12 cellular contexts compared by ENCODE assay signal in the genomic region with DNA sequence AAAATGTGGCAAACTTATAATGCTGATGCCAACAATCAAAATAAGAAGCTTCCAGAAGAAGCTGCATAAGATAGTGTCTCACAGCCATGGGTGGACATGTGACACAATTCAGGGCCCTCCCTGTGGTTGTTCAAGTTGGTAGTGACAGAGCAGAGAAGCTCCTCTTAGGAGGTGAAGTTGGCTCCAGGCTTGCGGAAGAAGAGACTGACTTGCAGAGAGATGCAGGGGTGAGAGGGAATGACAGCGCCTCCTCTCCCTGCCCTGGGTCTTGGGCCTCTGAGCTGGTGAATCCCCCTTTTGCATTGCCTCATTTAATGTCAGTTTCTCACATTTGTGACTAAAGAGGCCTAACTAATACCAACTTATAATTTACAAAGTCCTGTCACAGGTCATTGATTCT. TPM values are rescaled to one million over a fixed set of nuclear protein-coding genes. Genes with fewer than 3 reads are reported as not detected.
DNase-seq lines count a peak whose midpoint lies in the region; ATAC-seq and TF ChIP-seq lines count a peak whose summit lies in the region.
"Had no signal": no experiment of that assay in that cellular context is flagged by ENCODE, and none has a peak within 500 bp of the region (broad histone marks: within the 10 kb centered on the region; RNA-seq: fewer than 3 reads in every experiment).

No MANE protein-coding gene starts in this region.

- H3K4me1 ChIP-seq in right lobe of liver (peaks cover 0 to 44% (median 17%) of the 10 kb centered on the region in 4 donors), stomach smooth muscle (ENCODE audit: control insufficient read depth, insufficient read depth, low read length) (peaks cover 42% of the 10 kb centered on the region)

- H3K9me3 Mint-ChIP-seq in activated CD4-positive, alpha-beta T cell treated with anti-CD3 and anti-CD28 coated beads, Interleukin-2, amount 10 ng/mL, durations not matched to agents 24 days and 14 days, result no peaks in the 10 kb centered on the region
- H3K9me3 Mint-ChIP-seq in activated B cell treated with CpG ODN at 0.5 μM for 24 hours, result no peaks in the 10 kb centered on the region

- no peaks in the 10 kb centered on the region for H3K27me3 ChIP-seq in right lobe of liver
- H3K27me3 ChIP-seq in stomach smooth muscle (ENCODE audit: control insufficient read depth in 1 of 2, insufficient read depth in 2 of 2, low read length in 2 of 2), result no peaks in the 10 kb centered on the region

- POLR2A ChIA-PET in activated B cell treated with CpG ODN at 0.5 μM for 24 hours (lab: Charles Lee), result interaction anchor here (0.6 to 1.5 kb wide), 5 partner anchors 12 to 439 kb away, joined by 3 to 10 read pairs (median 4); a partner anchor contains a TSS

- TF ChIP-seq CTCF in activated B cell treated with CpG ODN at 0.5 μM for 24 hours (IDR thresholded peaks at IDR 0.05) (no peak), right lobe of liver (IDR thresholded peaks at IDR 0.05) (no peak)

- intact Hi-C loops in activated CD4-positive, alpha-beta T cell treated with anti-CD3 and anti-CD28 coated beads, Interleukin-2, amount 10 ng/mL, durations not matched to agents 24 days and 14 days (cut with micrococcal nuclease), result loop anchor here (5.0 kb wide), 2 partner anchors 72 to 182 kb away; a partner anchor contains a TSS
- intact Hi-C loops in activated B cell treated with CpG ODN at 0.5 μM for 24 hours (cut with micrococcal nuclease), result no loop called here
- intact Hi-C loops in right lobe of liver (cut with DNase I), result no loop called here

- H3K36me3 ChIP-seq in right lobe of liver (no peaks in the 10 kb centered on the region), stomach smooth muscle (ENCODE audit: control insufficient read depth in 2 of 2, insufficient read depth in 2 of 2, low read length in 2 of 2) (no peaks in the 10 kb centered on the region)

- H3K4me1 Mint-ChIP-seq in activated CD4-positive, alpha-beta T cell treated with anti-CD3 and anti-CD28 coated beads, Interleukin-2, amount 10 ng/mL, durations not matched to agents 24 days and 14 days, result peaks cover 27% of the 10 kb centered on the region
- peaks cover 50% of the 10 kb centered on the region for H3K4me1 Mint-ChIP-seq in activated B cell treated with CpG ODN at 0.5 μM for 24 hours

- H3K27ac ChIP-seq in right lobe of liver (peak overlapping the region in 2 of 3 donors; percentile 50 to 54), stomach smooth muscle (ENCODE audit: low read length) (peak overlapping the region; percentile 49)

- TF ChIP-seq POLR2A in right lobe of liver (IDR thresholded peaks at IDR 0.05), result peak; percentile 22

- H3K9ac ChIP-seq in stomach smooth muscle (ENCODE audit: low read length in 2 of 2), result peak overlapping the region in 1 of 2 donors; percentile 43

- no peaks in the 10 kb centered on the region for H3K36me3 Mint-ChIP-seq in activated CD4-positive, alpha-beta T cell treated with anti-CD3 and anti-CD28 coated beads, Interleukin-2, amount 10 ng/mL, durations not matched to agents 24 days and 14 days (ENCODE audit: low read depth)
- H3K36me3 Mint-ChIP-seq in activated B cell treated with CpG ODN at 0.5 μM for 24 hours (ENCODE audit: low read depth), result no peaks in the 10 kb centered on the region

- H3K4me3 Mint-ChIP-seq in activated CD4-positive, alpha-beta T cell treated with anti-CD3 and anti-CD28 coated beads, Interleukin-2, amount 10 ng/mL, durations not matched to agents 24 days and 14 days, result no peak overlapping the region
- no peak overlapping the region for H3K4me3 Mint-ChIP-seq in activated B cell treated with CpG ODN at 0.5 μM for 24 hours

- peak overlapping the region; percentile 3 for H3K27ac Mint-ChIP-seq in activated CD4-positive, alpha-beta T cell treated with anti-CD3 and anti-CD28 coated beads, Interleukin-2, amount 10 ng/mL, durations not matched to agents 24 days and 14 days
- H3K27ac Mint-ChIP-seq in activated B cell treated with CpG ODN at 0.5 μM for 24 hours, result peak overlapping the region; percentile 10

- WGBS in right lobe of liver (ENCODE audit: insufficient coverage, low coverage, low lambda C conversion rate, missing lambda C conversion rate), result 100% methylated on average over 2 of the region's 2 CpGs

- no peak overlapping the region for H3K4me3 ChIP-seq in right lobe of liver
- H3K4me3 ChIP-seq in stomach smooth muscle (ENCODE audit: low read length in 2 of 2), result no peak overlapping the region

- ATAC-seq in activated B cell treated with CpG ODN at 0.5 μM for 24 hours (ENCODE audit: low read depth) (no peak), right lobe of liver (no peak)

- H3K27me3 Mint-ChIP-seq in activated CD4-positive, alpha-beta T cell treated with anti-CD3 and anti-CD28 coated beads, Interleukin-2, amount 10 ng/mL, durations not matched to agents 24 days and 14 days, result peaks cover 4% of the 10 kb centered on the region
- H3K27me3 Mint-ChIP-seq in activated B cell treated with CpG ODN at 0.5 μM for 24 hours, result no peaks in the 10 kb centered on the region

- CTCF ChIA-PET in activated B cell treated with CpG ODN at 0.5 μM for 24 hours (lab: Charles Lee), result interaction anchor here (1.2 to 2.8 kb wide), 4 partner anchors 11 to 219 kb away, joined by 3 to 12 read pairs (median 6); a partner anchor contains a TSS

- H3K9me3 ChIP-seq in right lobe of liver (no peaks in the 10 kb centered on the region), stomach smooth muscle (ENCODE audit: control insufficient read depth in 2 of 2, low read length in 2 of 2) (no peaks in the 10 kb centered on the region)

- no peak for DNase-seq in activated CD4-positive, alpha-beta T cell treated with anti-CD3 and anti-CD28 coated beads, Interleukin-2, amount 10 ng/mL, durations not matched to agents 24 days and 14 days
- DNase-seq in activated CD4-positive, alpha-beta T cell treated with anti-CD3 and anti-CD28 coated beads for 48 hours, result no peak
- DNase-seq in activated B cell treated with CpG ODN at 0.5 μM for 24 hours, result no peak
- DNase-seq in right lobe of liver, result peak in 1 of 3 donors; percentile 32
- no peak for DNase-seq in NCI-H1436 (lab: John Stamatoyannopoulos, UW)
- no peak for DNase-seq in inferior parietal cortex (ENCODE audit: extremely low spot score)
- no peak for DNase-seq in effector CD8-positive, alpha-beta T cell (lab: John Stamatoyannopoulos, UW)
- DNase-seq: KBM-7, NCI-H1694, NCI-H69, retina had no signal

RNA-seq across cellular contexts. Expression of a gene that starts 23.0 kb away (rescaled TPM):
- total RNA-seq in activated CD4-positive, alpha-beta T cell treated with anti-CD3 and anti-CD28 coated beads, Interleukin-2, amount 10 ng/mL, durations not matched to agents 24 days and 14 days, result 16.4 and 18.5 TPM in 2 replicates
- total RNA-seq in activated B cell treated with CpG ODN at 0.5 μM for 24 hours (11.0 and 12.9 TPM in 2 replicates), right lobe of liver (100 to 1,000 TPM; 185 to 656 (median 388) TPM)
